In the genomic region with DNA sequence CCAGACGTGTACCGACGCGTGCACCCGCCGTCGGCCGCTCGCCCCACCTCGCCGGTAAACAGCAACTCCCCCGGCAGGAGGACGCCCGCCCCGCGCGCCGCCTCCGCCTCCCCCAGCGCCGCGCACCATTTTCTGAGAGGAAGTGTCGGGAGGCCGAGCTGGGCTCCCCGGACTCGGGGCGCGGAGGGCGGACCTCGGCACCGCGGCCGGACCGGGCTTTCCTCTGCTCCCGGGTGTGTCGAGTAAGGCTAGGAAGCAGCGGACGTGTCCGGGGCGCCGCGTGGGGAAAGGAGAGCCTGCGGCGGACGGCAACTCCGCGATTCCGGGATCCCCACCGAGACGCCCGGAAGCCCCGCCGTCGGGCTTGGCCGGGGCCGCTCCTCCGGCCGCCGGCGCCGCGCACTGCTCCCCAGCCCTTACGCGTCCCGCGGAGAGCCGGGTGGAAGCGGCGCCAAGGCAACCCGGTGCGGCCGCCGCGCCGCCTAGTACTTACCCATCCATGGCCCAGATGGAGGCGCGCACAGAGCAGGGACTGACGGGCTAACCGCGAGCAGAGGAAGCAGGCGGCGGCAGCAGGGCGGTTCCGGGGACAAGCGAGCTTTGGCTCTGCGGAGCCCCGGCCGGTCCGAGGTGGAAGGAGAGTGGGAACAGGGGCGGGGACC, we compare ENCODE assay signal across 8 cellular contexts. TPM values are rescaled to one million over a fixed set of nuclear protein-coding genes. Genes with fewer than 3 reads are reported as not detected.
DNase-seq lines count a peak whose midpoint lies in the region; ATAC-seq and TF ChIP-seq lines count a peak whose summit lies in the region.

A gene with protein sequence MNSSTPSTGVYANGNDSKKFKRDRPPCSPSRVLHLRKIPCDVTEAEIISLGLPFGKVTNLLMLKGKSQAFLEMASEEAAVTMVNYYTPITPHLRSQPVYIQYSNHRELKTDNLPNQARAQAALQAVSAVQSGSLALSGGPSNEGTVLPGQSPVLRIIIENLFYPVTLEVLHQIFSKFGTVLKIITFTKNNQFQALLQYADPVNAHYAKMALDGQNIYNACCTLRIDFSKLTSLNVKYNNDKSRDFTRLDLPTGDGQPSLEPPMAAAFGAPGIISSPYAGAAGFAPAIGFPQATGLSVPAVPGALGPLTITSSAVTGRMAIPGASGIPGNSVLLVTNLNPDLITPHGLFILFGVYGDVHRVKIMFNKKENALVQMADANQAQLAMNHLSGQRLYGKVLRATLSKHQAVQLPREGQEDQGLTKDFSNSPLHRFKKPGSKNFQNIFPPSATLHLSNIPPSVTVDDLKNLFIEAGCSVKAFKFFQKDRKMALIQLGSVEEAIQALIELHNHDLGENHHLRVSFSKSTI (minus strand): TSS at position 643 of the 662 bp plus-strand sequence. CDS start 35,754 bp downstream, outside the sequence.

- H3K27me3 ChIP-seq in PC-3 (ENCODE audit: low read length), result no peaks in the 10 kb centered on the region

- POLR2A ChIA-PET in PC-3 (lab: Charles Lee; ENCODE audit: unreplicated experiment), result interaction anchor here (0.8 kb wide), 1 partner anchor 223 kb away, joined by 12 read pairs; no protein-coding TSS in a partner anchor

- BruUV-seq in PC-3 (replicated peaks; lab: Mats Ljungman, UMichigan), result no TSS peak

- H3K9me3 Mint-ChIP-seq in activated T-helper 2 cell treated with anti-CD3 and anti-CD28 coated beads, Interferon-gamma antibody, Interleukin-2, Interleukin-4, amounts not matched to agents 10 μg/mL and 5 μg/mL and 100 μg/mL, durations not matched to agents 14 hours and 24 hours and 36 hours, result no peaks in the 10 kb centered on the region
- H3K9me3 Mint-ChIP-seq in nephron progenitor cell, result peaks cover 4% of the 10 kb centered on the region
- H3K9me3 Mint-ChIP-seq in stimulated activated naive CD8-positive, alpha-beta T cell treated with anti-CD3 and anti-CD28 coated beads, Interleukin-15, amount 100 ng/mL, for 72 hours, result no peaks in the 10 kb centered on the region

- H2AFZ ChIP-seq in PC-3 (ENCODE audit: low read length), result peak within 1 kb of the TSS; percentile 90

- no peaks in the 10 kb centered on the region for H3K9me3 ChIP-seq in PC-3 (ENCODE audit: low read length)

- peak within 1 kb of the TSS; percentile 82 for H3K27ac ChIP-seq in PC-3 (ENCODE audit: low read length)

- CTCF ChIA-PET in PC-3 (lab: Charles Lee), result interaction anchor here (0.6 to 0.8 kb wide), 7 partner anchors 27 to 537 kb away, joined by 3 to 6 read pairs (median 4); no protein-coding TSS in a partner anchor

- peaks cover 24% of the 10 kb centered on the region for H3K4me1 ChIP-seq in PC-3 (ENCODE audit: insufficient read depth, low read length)

- H3K36me3 Mint-ChIP-seq in activated T-helper 2 cell treated with anti-CD3 and anti-CD28 coated beads, Interferon-gamma antibody, Interleukin-2, Interleukin-4, amounts not matched to agents 10 μg/mL and 5 μg/mL and 100 μg/mL, durations not matched to agents 14 hours and 24 hours and 36 hours (ENCODE audit: low read depth), result peaks cover 8% of the 10 kb centered on the region
- H3K36me3 Mint-ChIP-seq in nephron progenitor cell (ENCODE audit: low read depth), result peaks cover 9% of the 10 kb centered on the region

- H3K9ac ChIP-seq in PC-3 (ENCODE audit: low read length), result peak within 1 kb of the TSS; percentile 92

- H3K4me2 ChIP-seq in PC-3 (ENCODE audit: low read length), result peak within 1 kb of the TSS; percentile 93

- peak; percentile 52 for ATAC-seq in GM19452 (IDR thresholded peaks at IDR 0.05; ENCODE audit: unreplicated experiment)
- ATAC-seq in PC-3, result peak; percentile 63
- peak; percentile 84 for ATAC-seq in stimulated activated naive CD8-positive, alpha-beta T cell treated with anti-CD3 and anti-CD28 coated beads, Interleukin-15, amount 100 ng/mL, for 72 hours

- H3F3A ChIP-seq in PC-3 (ENCODE audit: low read length, unreplicated experiment), result no peaks in the 10 kb centered on the region

- peak within 1 kb of the TSS; percentile 95 for H3K27ac Mint-ChIP-seq in activated T-helper 2 cell treated with anti-CD3 and anti-CD28 coated beads, Interferon-gamma antibody, Interleukin-2, Interleukin-4, amounts not matched to agents 10 μg/mL and 5 μg/mL and 100 μg/mL, durations not matched to agents 14 hours and 24 hours and 36 hours
- H3K27ac Mint-ChIP-seq in nephron progenitor cell, result peak within 1 kb of the TSS; percentile 97
- H3K27ac Mint-ChIP-seq in stimulated activated naive CD8-positive, alpha-beta T cell treated with anti-CD3 and anti-CD28 coated beads, Interleukin-15, amount 100 ng/mL, for 72 hours, result peak within 1 kb of the TSS; percentile 96 to 98

- TF ChIP-seq CTCF in PC-3 (conservative IDR thresholded peaks at IDR 0.05; ENCODE audit: low read depth, low read length), result no peak
- TF ChIP-seq CTCF in fibroblast of mammary gland (conservative IDR thresholded peaks at IDR 0.05; ENCODE audit: control insufficient read depth, insufficient read depth, low read depth, low read length), result no peak
- no peak for TF ChIP-seq CTCF in nephron progenitor cell (IDR thresholded peaks at IDR 0.05)

- peak; percentile 90 for DNase-seq in COLO668 (lab: John Stamatoyannopoulos, UW; ENCODE audit: unreplicated experiment)
- peak; percentile 81 for DNase-seq in HK-2 (ENCODE audit: unreplicated experiment)
- peak; percentile 67 for DNase-seq in PC-3
- peak; percentile 78 for DNase-seq in activated T-helper 2 cell treated with anti-CD3 and anti-CD28 coated beads, Interferon-gamma antibody, Interleukin-2, Interleukin-4, amounts not matched to agents 10 μg/mL and 5 μg/mL and 100 μg/mL, durations not matched to agents 14 hours and 24 hours and 36 hours (ENCODE audit: low spot score)
- peak; percentile 56 for DNase-seq in fibroblast of mammary gland (ENCODE audit: low read depth)
- DNase-seq in nephron progenitor cell, result peak; percentile 80
- DNase-seq in stimulated activated naive CD8-positive, alpha-beta T cell treated with anti-CD3 and anti-CD28 coated beads, Interleukin-15, amount 100 ng/mL, for 72 hours, result peak; percentile 80 to 91

- peaks cover 35% of the 10 kb centered on the region for H3K4me1 Mint-ChIP-seq in activated T-helper 2 cell treated with anti-CD3 and anti-CD28 coated beads, Interferon-gamma antibody, Interleukin-2, Interleukin-4, amounts not matched to agents 10 μg/mL and 5 μg/mL and 100 μg/mL, durations not matched to agents 14 hours and 24 hours and 36 hours (ENCODE audit: low read depth)
- peaks cover 34% of the 10 kb centered on the region for H3K4me1 Mint-ChIP-seq in nephron progenitor cell
- peaks cover 41% of the 10 kb centered on the region for H3K4me1 Mint-ChIP-seq in stimulated activated naive CD8-positive, alpha-beta T cell treated with anti-CD3 and anti-CD28 coated beads, Interleukin-15, amount 100 ng/mL, for 72 hours

- peaks cover 50% of the 10 kb centered on the region for H3K79me2 ChIP-seq in PC-3 (ENCODE audit: low read length)

- intact Hi-C loops in PC-3 (cut with micrococcal nuclease), result loop anchor here (2.0 kb wide), 2 partner anchors 84 to 166 kb away; no protein-coding TSS in a partner anchor
- intact Hi-C loops in activated T-helper 2 cell treated with anti-CD3 and anti-CD28 coated beads, Interferon-gamma antibody, Interleukin-2, Interleukin-4, amounts not matched to agents 10 μg/mL and 5 μg/mL and 100 μg/mL, durations not matched to agents 14 hours and 24 hours and 36 hours (cut with micrococcal nuclease), result loop anchor here (1.0 to 2.0 kb wide), 3 partner anchors 114 to 435 kb away; no protein-coding TSS in a partner anchor

- no peaks in the 10 kb centered on the region for H3K36me3 ChIP-seq in PC-3 (ENCODE audit: low read depth, low read length)

- H3K9me2 ChIP-seq in PC-3 (replicated peaks; ENCODE audit: low read length), result no peaks in the 10 kb centered on the region

- H3K27me3 Mint-ChIP-seq in activated T-helper 2 cell treated with anti-CD3 and anti-CD28 coated beads, Interferon-gamma antibody, Interleukin-2, Interleukin-4, amounts not matched to agents 10 μg/mL and 5 μg/mL and 100 μg/mL, durations not matched to agents 14 hours and 24 hours and 36 hours (ENCODE audit: low read depth), result no peaks in the 10 kb centered on the region
- H3K27me3 Mint-ChIP-seq in nephron progenitor cell (ENCODE audit: low read depth, poor library complexity), result peaks cover 4% of the 10 kb centered on the region
- no peaks in the 10 kb centered on the region for H3K27me3 Mint-ChIP-seq in stimulated activated naive CD8-positive, alpha-beta T cell treated with anti-CD3 and anti-CD28 coated beads, Interleukin-15, amount 100 ng/mL, for 72 hours

- peak within 1 kb of the TSS; percentile 97 for H3K4me3 Mint-ChIP-seq in activated T-helper 2 cell treated with anti-CD3 and anti-CD28 coated beads, Interferon-gamma antibody, Interleukin-2, Interleukin-4, amounts not matched to agents 10 μg/mL and 5 μg/mL and 100 μg/mL, durations not matched to agents 14 hours and 24 hours and 36 hours (ENCODE audit: low read depth)
- H3K4me3 Mint-ChIP-seq in nephron progenitor cell, result peak within 1 kb of the TSS; percentile 97
- peak within 1 kb of the TSS; percentile 94 to 96 for H3K4me3 Mint-ChIP-seq in stimulated activated naive CD8-positive, alpha-beta T cell treated with anti-CD3 and anti-CD28 coated beads, Interleukin-15, amount 100 ng/mL, for 72 hours

- H3K4me3 ChIP-seq in PC-3 (ENCODE audit: low read length), result peak within 1 kb of the TSS; percentile 98
- peak within 1 kb of the TSS; percentile 89 for H3K4me3 ChIP-seq in fibroblast of mammary gland (ENCODE audit: control insufficient read depth, low read depth, low read length)

- peaks cover 18% of the 10 kb centered on the region for H4K20me1 ChIP-seq in PC-3 (ENCODE audit: low read length)

RNA-seq across cellular contexts. Expression of the gene that starts here (rescaled TPM):
- total RNA-seq in PC-3 (2014; rRNA removed), result 23.2 and 25.0 TPM in 2 replicates
- 108 and 116 TPM in 2 replicates for total RNA-seq in activated T-helper 2 cell treated with anti-CD3 and anti-CD28 coated beads, Interferon-gamma antibody, Interleukin-2, Interleukin-4, amounts not matched to agents 10 μg/mL and 5 μg/mL and 100 μg/mL, durations not matched to agents 14 hours and 24 hours and 36 hours

Comparison
In these comparisons a context has a peak if more than half of its experiments do, and no peak if none do; other contexts are left out.
1. Peak in every context shown above with its lines: DNase-seq, ATAC-seq, H3K4me3 ChIP-seq and H3K27ac ChIP-seq.